ENCODE assay signal across 30 cellular contexts in the genomic region with DNA sequence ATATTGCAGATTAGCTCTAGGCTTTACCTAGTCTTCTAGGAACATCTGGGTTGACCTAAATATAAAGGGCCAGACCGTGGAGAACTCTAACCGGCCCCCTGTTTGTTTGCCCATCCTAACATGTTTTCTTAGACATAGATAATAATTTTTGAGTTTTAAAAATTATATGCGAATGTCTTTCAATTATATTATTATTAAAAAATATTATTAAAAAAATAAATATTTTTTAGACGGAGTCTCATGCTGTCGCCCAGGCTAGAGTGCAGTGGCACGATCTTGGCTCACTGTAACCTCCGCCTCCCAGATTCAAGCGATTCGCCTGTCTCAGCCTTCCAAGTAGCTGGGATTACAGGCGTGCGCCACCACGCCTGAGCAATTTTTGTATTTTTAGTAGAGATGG.
"Had no signal": no experiment of that assay in that cellular context is flagged by ENCODE, and none has a peak within 500 bp of the region (broad histone marks: within the 10 kb centered on the region; RNA-seq: fewer than 3 reads in every experiment).

No MANE protein-coding gene starts in this region.

- H3K79me2 ChIP-seq: parathyroid adenoma had no signal

- H3K9me3 ChIP-seq: ovary, psoas muscle, right lobe of liver, sigmoid colon, spleen, stomach, thoracic aorta, thyroid gland, tibial nerve, upper lobe of right lung, uterus had no signal

- H3K27me3 ChIP-seq: neural progenitor cell, ovary, right lobe of liver, sigmoid colon, spleen, stomach, thyroid gland, tibial nerve, upper lobe of right lung, uterus had no signal

- H3K27ac Mint-ChIP-seq: naive thymus-derived CD4-positive, alpha-beta T cell; natural killer cell; nephron; neural progenitor cell; progenitor cell of endocrine pancreas; stimulated activated memory B cell treated with anti-CD40 and anti-IgM and Interleukin-4, amounts not matched to agents 10 μg/mL and 1 μg/mL and 100 μg/mL, for 72 hours; stimulated activated naive CD8-positive, alpha-beta T cell treated with anti-CD3 and anti-CD28 coated beads, Interleukin-15, Interleukin-2, amounts not matched to agents 100 ng/mL and 50 ng/mL, for 24 hours; type B pancreatic cell had no signal

- H3K36me3 ChIP-seq: neural progenitor cell, ovary, right lobe of liver, sigmoid colon, spleen, stomach, thoracic aorta, thyroid gland, tibial nerve, upper lobe of right lung, uterus had no signal

- H3K4me1 Mint-ChIP-seq: natural killer cell; nephron; neural progenitor cell; stimulated activated memory B cell treated with anti-CD40 and anti-IgM and Interleukin-4, amounts not matched to agents 10 μg/mL and 1 μg/mL and 100 μg/mL, for 72 hours had no signal

- H3K4me1 ChIP-seq: parathyroid adenoma, psoas muscle, right lobe of liver, sigmoid colon, spleen, stomach, thyroid gland, tibial nerve, upper lobe of right lung, uterus had no signal

- H3K4me3 ChIP-seq: neural progenitor cell, ovary, psoas muscle, right lobe of liver, sigmoid colon, spleen, stomach, thoracic aorta, thyroid gland, tibial nerve, upper lobe of right lung, uterus had no signal

- H3K27me3 Mint-ChIP-seq: naive thymus-derived CD4-positive, alpha-beta T cell; stimulated activated memory B cell treated with anti-CD40 and anti-IgM and Interleukin-4, amounts not matched to agents 10 μg/mL and 1 μg/mL and 100 μg/mL, for 72 hours; stimulated activated naive CD8-positive, alpha-beta T cell treated with anti-CD3 and anti-CD28 coated beads, Interleukin-15, Interleukin-2, amounts not matched to agents 100 ng/mL and 50 ng/mL, for 24 hours; type B pancreatic cell had no signal

- H2AFZ ChIP-seq: neural progenitor cell, parathyroid adenoma had no signal

- H3K4me3 Mint-ChIP-seq: naive thymus-derived CD4-positive, alpha-beta T cell; natural killer cell; nephron; neural progenitor cell; stimulated activated memory B cell treated with anti-CD40 and anti-IgM and Interleukin-4, amounts not matched to agents 10 μg/mL and 1 μg/mL and 100 μg/mL, for 72 hours; stimulated activated naive CD8-positive, alpha-beta T cell treated with anti-CD3 and anti-CD28 coated beads, Interleukin-15, Interleukin-2, amounts not matched to agents 100 ng/mL and 50 ng/mL, for 24 hours; type B pancreatic cell had no signal

- H3K27ac ChIP-seq: neural progenitor cell, ovary, parathyroid adenoma, psoas muscle, right lobe of liver, sigmoid colon, spleen, stomach, thoracic aorta, thyroid gland, tibial nerve, upper lobe of right lung, uterus had no signal

- H3K4me2 ChIP-seq: neural progenitor cell had no signal

- H3K9ac ChIP-seq: neural progenitor cell, parathyroid adenoma had no signal

- DNase-seq: naive thymus-derived CD4-positive, alpha-beta T cell; natural killer cell; occipital lobe; ovary; posterior cingulate gyrus; psoas muscle; right cardiac atrium; right lobe of liver; sigmoid colon; small intestine; spleen; stimulated activated CD4-positive, alpha-beta T cell treated with anti-CD3 and anti-CD28 coated beads, Interleukin-12 subunit alpha, Interleukin-12 subunit beta, amount 100 ng/mL, for 4 hours; stimulated activated CD4-positive, alpha-beta T cell treated with anti-CD3 and anti-CD28 coated beads, Interleukin-1b, Interleukin-23, amount 100 ng/mL, for 48 hours; stimulated activated CD4-positive, alpha-beta T cell treated with anti-CD3 and anti-CD28 coated beads, Interleukin-4, amount 100 ng/mL, for 1 hour; stimulated activated CD4-positive, alpha-beta T cell treated with anti-CD3 and anti-CD28 coated beads, Interleukin-4, amount 100 ng/mL, for 4 hours; stimulated activated CD8-positive, alpha-beta memory T cell treated with anti-CD3 and anti-CD28 coated beads, Interleukin-4, amount 100 ng/mL, for 48 hours; stimulated activated naive CD4-positive, alpha-beta T cell; stomach; thyroid gland; upper lobe of right lung; uterus had no signal

- H3K9me3 Mint-ChIP-seq: nephron, neural progenitor cell, type B pancreatic cell had no signal

- ATAC-seq: naive thymus-derived CD4-positive, alpha-beta T cell; natural killer cell; psoas muscle; right cardiac atrium; right lobe of liver; stimulated activated memory B cell treated with anti-CD40 and anti-IgM and Interleukin-4, amounts not matched to agents 10 μg/mL and 1 μg/mL and 100 μg/mL, for 72 hours had no signal

- H3K36me3 Mint-ChIP-seq: naive thymus-derived CD4-positive, alpha-beta T cell; natural killer cell; neural progenitor cell; stimulated activated memory B cell treated with anti-CD40 and anti-IgM and Interleukin-4, amounts not matched to agents 10 μg/mL and 1 μg/mL and 100 μg/mL, for 72 hours; type B pancreatic cell had no signal
